ENCODE assay signal across 11 cellular contexts in genomic region chrX:94121799-94122198, GRCh38.
"Had no signal": no experiment of that assay in that cellular context is flagged by ENCODE, and none has a peak within 500 bp of the region (broad histone marks: within the 10 kb centered on the region; RNA-seq: fewer than 3 reads in every experiment).

No MANE protein-coding gene starts in this region.

- H3K4me2 ChIP-seq: GM23338 had no signal

- H3K36me3 ChIP-seq: HAP-1 had no signal

- H3K4me1 Mint-ChIP-seq: GM23338, H9 had no signal

- H3K9me3 Mint-ChIP-seq: GM23338, H9 had no signal

- H3K9me3 ChIP-seq: HAP-1 had no signal

- ATAC-seq: GM23338, HCT116 had no signal

- H3K9ac ChIP-seq: GM23248 had no signal

- H3K27ac Mint-ChIP-seq: GM23338, H9, HFFc6 had no signal

- H2AFZ ChIP-seq: GM23248, GM23338 had no signal

- H3K4me3 Mint-ChIP-seq: GM23338, H9, HFFc6 had no signal

- H3K4me1 ChIP-seq: HAP-1 had no signal

- H3K27ac ChIP-seq: GM23248 had no signal

- FAIRE-seq: H1, H54 had no signal

- H3K4me3 ChIP-seq: GM23248, GM23338, HAP-1 had no signal

- DNase-seq: GM23248, GOT3, H7, H9, HCEC 1CT, HFFc6 had no signal
